In the genomic region with DNA sequence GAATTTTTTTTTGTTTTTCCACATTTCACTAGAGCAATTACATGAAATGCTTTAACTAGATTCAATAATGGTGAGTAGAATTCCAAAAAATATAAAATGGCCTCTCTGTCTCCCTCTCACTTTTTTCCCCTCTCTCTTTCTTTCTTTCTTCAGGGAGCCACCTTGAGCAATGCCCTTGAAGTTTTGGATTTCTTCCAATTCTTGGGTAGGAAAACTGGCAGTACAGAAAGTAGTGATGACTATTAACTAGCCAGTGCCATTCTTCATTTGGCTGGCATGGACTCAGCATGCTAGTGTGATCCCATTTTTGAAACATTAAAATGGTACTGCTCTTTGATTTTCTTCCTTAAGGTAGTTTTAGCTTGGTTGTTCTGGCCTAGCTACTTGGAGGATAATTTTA, we compare ENCODE assay signal across 21 cellular contexts. TPM values are rescaled to one million over a fixed set of nuclear protein-coding genes. Genes with fewer than 3 reads are reported as not detected.
A peak's percentile ranks its signal among the peaks of the same experiment; 100 is the strongest.
DNase-seq lines count a peak whose midpoint lies in the region; ATAC-seq and TF ChIP-seq lines count a peak whose summit lies in the region.
"Had no signal": no experiment of that assay in that cellular context is flagged by ENCODE, and none has a peak within 500 bp of the region (broad histone marks: within the 10 kb centered on the region; RNA-seq: fewer than 3 reads in every experiment).

No MANE protein-coding gene starts in this region.

- peaks cover 23% of the 10 kb centered on the region for H3K36me3 Mint-ChIP-seq in Calu3 (ENCODE audit: insufficient read depth, unreplicated experiment)
- H3K36me3 Mint-ChIP-seq: CD4-positive, alpha-beta memory T cell had no signal

- no peak overlapping the region for H3K4me3 Mint-ChIP-seq in Calu3 (ENCODE audit: low read depth, unreplicated experiment)
- H3K4me3 Mint-ChIP-seq: CD4-positive, alpha-beta memory T cell had no signal

- no peak for TF ChIP-seq RAD21 in SK-N-SH (IDR thresholded peaks at IDR 0.05; ENCODE audit: low read length)

- intact Hi-C loops in Calu3 (cut with micrococcal nuclease; ENCODE audit: unreplicated experiment) = loop anchor here (10.0 kb wide), 1 partner anchor 241 kb away; the partner anchor contains the start of gene BCAR3
- intact Hi-C loops in uterus (cut with DNase I; ENCODE audit: low total_unique reads) = loop anchor here (10.0 kb wide), 1 partner anchor 171 kb away; no protein-coding TSS in a partner anchor

- H3K27ac Mint-ChIP-seq in Calu3 (ENCODE audit: unreplicated experiment) = no peak overlapping the region
- H3K27ac Mint-ChIP-seq: CD4-positive, alpha-beta memory T cell had no signal

- H2AFZ ChIP-seq in SK-N-SH (ENCODE audit: low read depth) = no peak overlapping the region

- no peak overlapping the region for H3K4me2 ChIP-seq in SK-N-SH
- H3K4me2 ChIP-seq: BLaER1 had no signal

- no peak for ATAC-seq in SK-N-SH treated with all-trans-retinoic acid at 6 μM for 48 hours

- no TSS peak for BruUV-seq in Calu3 (replicated peaks; lab: Mats Ljungman, UMichigan)

- peaks cover 4% of the 10 kb centered on the region; the same call in 1 of the 2 replicates for H3K79me2 ChIP-seq in SK-N-SH (ENCODE audit: insufficient read depth)

- no peak for TF ChIP-seq EP300 in SK-N-SH (IDR thresholded peaks at IDR 0.05; ENCODE audit: borderline replicate concordance in 1 of 2, low read depth in 1 of 2, low read length in 1 of 2)

- no peaks in the 10 kb centered on the region for H3K9me3 Mint-ChIP-seq in Calu3 (ENCODE audit: low read depth, unreplicated experiment)

- POLR2A ChIA-PET in SK-N-SH (lab: Yijun Ruan, JAX) = no interaction called here

- H3K4me3 ChIP-seq in SK-N-SH (ENCODE audit: low read depth in 2 of 2, low read length in 1 of 2) (no peak overlapping the region), uterus (no peak overlapping the region)
- H3K4me3 ChIP-seq: BLaER1, HAP-1 had no signal

- H3K9me3 ChIP-seq in SK-N-SH (no peaks in the 10 kb centered on the region), uterus (no peaks in the 10 kb centered on the region)
- H3K9me3 ChIP-seq: BLaER1, HAP-1 had no signal

- TF ChIP-seq CTCF in SK-N-SH (IDR thresholded peaks at IDR 0.05) (no peak), VCaP (conservative IDR thresholded peaks at IDR 0.05) (no peak), Calu3 (IDR thresholded peaks at IDR 0.05; ENCODE audit: unreplicated experiment) (no peak), uterus (IDR thresholded peaks at IDR 0.05) (no peak)

- H3K4me1 Mint-ChIP-seq in Calu3 (ENCODE audit: low read depth, unreplicated experiment) = peaks cover 35% of the 10 kb centered on the region

- CTCF ChIA-PET in SK-N-SH (lab: Yijun Ruan, JAX) (interaction anchor here (1.0 to 1.8 kb wide), 3 partner anchors 175 to 466 kb away, joined by 3 to 9 read pairs (median 4); partner anchors contain the start of gene GCLM), Calu3 (lab: Charles Lee) (no interaction called here)

- H3K9ac ChIP-seq in SK-N-SH = no peak overlapping the region
- H3K9ac ChIP-seq: BLaER1 had no signal

- no peak for TF ChIP-seq POLR2A in uterus (IDR thresholded peaks at IDR 0.05)

- peaks cover 11% of the 10 kb centered on the region for H3F3A ChIP-seq in SK-N-SH (replicated peaks; ENCODE audit: insufficient read depth)

- H3K27me3 Mint-ChIP-seq in Calu3 (ENCODE audit: unreplicated experiment) = no peaks in the 10 kb centered on the region

- peaks cover 0 to 12% of the 10 kb centered on the region in 2 experiments; a peak in 2 of 4 replicates for H3K4me1 ChIP-seq in SK-N-SH (ENCODE audit: control insufficient read depth in 1 of 2, insufficient read depth in 2 of 2, low read depth in 1 of 2, low read length in 1 of 2)
- H3K4me1 ChIP-seq in uterus = no peaks in the 10 kb centered on the region
- H3K4me1 ChIP-seq: HAP-1 had no signal

- DNase-seq in SK-N-SH (no peak), LoVo (ENCODE audit: low spot score) (peak; percentile 13), renal cortical epithelial cell (ENCODE audit: low read depth) (peak; percentile 38), Calu3 (no peak), uterus (no peak), SKM-1 (lab: John Stamatoyannopoulos, UW; ENCODE audit: unreplicated experiment) (no peak)
- DNase-seq: CD4-positive, alpha-beta memory T cell; DND-41; IMR-90; Kasumi-1; NCI-H187; NCI-H2107; NCI-H748 treated with DMSO at 0.1 percent for 48 hours; OCI-M1; SHP77 treated with DMSO at 0.1 percent for 48 hours; T-helper 2 cell had no signal

- H4K20me1 ChIP-seq in SK-N-SH (ENCODE audit: insufficient read depth) = no peaks in the 10 kb centered on the region
- H4K20me1 ChIP-seq: BLaER1 had no signal

- no peaks in the 10 kb centered on the region for H3K36me3 ChIP-seq in SK-N-SH (replicated peaks in 1 of 2; ENCODE audit: control insufficient read depth in 1 of 2, insufficient read depth in 2 of 2, low read length in 1 of 2)
- H3K36me3 ChIP-seq in uterus = no peaks in the 10 kb centered on the region
- H3K36me3 ChIP-seq: BLaER1, HAP-1 had no signal

- no peaks in the 10 kb centered on the region; the same call in 1 of the 2 replicates for H3K9me2 ChIP-seq in SK-N-SH

- H3K27me3 ChIP-seq in SK-N-SH (ENCODE audit: insufficient read depth) (no peaks in the 10 kb centered on the region), uterus (no peaks in the 10 kb centered on the region)
- H3K27me3 ChIP-seq: BLaER1 had no signal

- H3K27ac ChIP-seq in SK-N-SH (ENCODE audit: low read depth in 2 of 2, low read length in 1 of 2) (no peak overlapping the region), VCaP (peak overlapping the region; percentile 43), uterus (no peak overlapping the region)
- H3K27ac ChIP-seq: BLaER1, HL-60 had no signal

TF ChIP-seq in SK-N-SH, 30 proteins besides CTCF, POLR2A, EP300 and RAD21:
- TF ChIP-seq MEF2A (IDR thresholded peaks at IDR 0.05; ENCODE audit: borderline replicate concordance, low read depth) = no peak
- TF ChIP-seq, protein P1, sequence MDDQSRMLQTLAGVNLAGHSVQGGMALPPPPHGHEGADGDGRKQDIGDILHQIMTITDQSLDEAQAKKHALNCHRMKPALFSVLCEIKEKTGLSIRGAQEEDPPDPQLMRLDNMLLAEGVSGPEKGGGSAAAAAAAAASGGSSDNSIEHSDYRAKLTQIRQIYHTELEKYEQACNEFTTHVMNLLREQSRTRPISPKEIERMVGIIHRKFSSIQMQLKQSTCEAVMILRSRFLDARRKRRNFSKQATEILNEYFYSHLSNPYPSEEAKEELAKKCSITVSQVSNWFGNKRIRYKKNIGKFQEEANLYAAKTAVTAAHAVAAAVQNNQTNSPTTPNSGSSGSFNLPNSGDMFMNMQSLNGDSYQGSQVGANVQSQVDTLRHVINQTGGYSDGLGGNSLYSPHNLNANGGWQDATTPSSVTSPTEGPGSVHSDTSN (IDR thresholded peaks at IDR 0.05) = peak; percentile 25; the same call in 1 of the 2 replicates

TF ChIP-seq in SK-N-SH treated with all-trans-retinoic acid at 6 μM for 48 hours, 23 proteins besides CTCF, POLR2A, EP300 and RAD21:
- TF ChIP-seq BACH2 (CRISPR knock-in tag; IDR thresholded peaks at IDR 0.05; ENCODE audit: borderline replicate concordance) = no peak

RNA-seq across cellular contexts. Expression of gene FNBP1L, which starts 4.5 kb away (rescaled TPM):
- 16.5 and 21.5 TPM in 2 replicates for polyA plus RNA-seq in SK-N-SH (2012; rRNA removed)
- 23.5 and 26.4 TPM in 2 replicates for polyA plus RNA-seq in SK-N-SH (2012; cell fraction: cytosol; rRNA removed)
- 9.5 and 26.3 TPM in 2 replicates for polyA plus RNA-seq in SK-N-SH (2012; cell fraction: nucleus; rRNA removed)
- total RNA-seq in renal cortical epithelial cell = 61.0 and 122 TPM in 2 replicates
- total RNA-seq in Calu3 (2022) = 63.4 and 72.7 TPM in 2 replicates
- 10 to 100 TPM; 14.9 to 88.1 (median 23.0) TPM for total RNA-seq in uterus

Comparison
In these comparisons a context has a peak if more than half of its experiments do, and no peak if none do; other contexts are left out.
1. DNase-seq: peak in LoVo (single experiment) and renal cortical epithelial cell (single experiment); none in SK-N-SH (single experiment), Calu3 (single experiment), uterus (0 of 2) and SKM-1 (single experiment).